1 cellular context compared by ENCODE assay signal in the genomic region with DNA sequence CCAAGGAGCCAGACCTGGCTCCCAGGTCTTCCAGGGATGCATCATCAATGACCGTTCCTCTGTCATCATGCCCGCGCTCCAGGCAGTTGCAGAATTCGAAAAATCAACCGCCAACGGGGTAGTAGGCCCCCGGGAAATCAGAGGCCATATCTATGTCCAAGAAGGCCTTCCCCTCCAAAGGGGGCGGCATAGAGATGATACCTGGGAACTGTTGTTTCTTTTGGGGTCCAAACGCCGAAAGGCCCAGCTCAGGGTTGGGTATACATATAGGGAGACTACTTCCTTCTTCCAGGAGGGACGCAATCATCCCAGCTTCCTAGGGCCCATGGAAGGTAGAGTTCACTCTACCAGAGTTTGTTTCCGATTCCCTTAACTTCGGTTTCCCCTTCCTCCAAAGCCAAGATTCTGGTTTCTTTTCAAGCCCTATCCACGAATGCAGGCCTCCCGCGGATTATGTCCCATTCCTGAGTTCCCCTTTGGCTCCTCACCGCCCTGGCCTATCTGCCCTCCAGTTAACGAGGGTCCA.
TF ChIP-seq lines count a peak whose summit lies in the region.

No MANE protein-coding gene starts in this region.

TF ChIP-seq in GM23338, 12 proteins besides CTCF, POLR2A, EP300 and RAD21 (continued from another document):
- TF ChIP-seq, protein P1, sequence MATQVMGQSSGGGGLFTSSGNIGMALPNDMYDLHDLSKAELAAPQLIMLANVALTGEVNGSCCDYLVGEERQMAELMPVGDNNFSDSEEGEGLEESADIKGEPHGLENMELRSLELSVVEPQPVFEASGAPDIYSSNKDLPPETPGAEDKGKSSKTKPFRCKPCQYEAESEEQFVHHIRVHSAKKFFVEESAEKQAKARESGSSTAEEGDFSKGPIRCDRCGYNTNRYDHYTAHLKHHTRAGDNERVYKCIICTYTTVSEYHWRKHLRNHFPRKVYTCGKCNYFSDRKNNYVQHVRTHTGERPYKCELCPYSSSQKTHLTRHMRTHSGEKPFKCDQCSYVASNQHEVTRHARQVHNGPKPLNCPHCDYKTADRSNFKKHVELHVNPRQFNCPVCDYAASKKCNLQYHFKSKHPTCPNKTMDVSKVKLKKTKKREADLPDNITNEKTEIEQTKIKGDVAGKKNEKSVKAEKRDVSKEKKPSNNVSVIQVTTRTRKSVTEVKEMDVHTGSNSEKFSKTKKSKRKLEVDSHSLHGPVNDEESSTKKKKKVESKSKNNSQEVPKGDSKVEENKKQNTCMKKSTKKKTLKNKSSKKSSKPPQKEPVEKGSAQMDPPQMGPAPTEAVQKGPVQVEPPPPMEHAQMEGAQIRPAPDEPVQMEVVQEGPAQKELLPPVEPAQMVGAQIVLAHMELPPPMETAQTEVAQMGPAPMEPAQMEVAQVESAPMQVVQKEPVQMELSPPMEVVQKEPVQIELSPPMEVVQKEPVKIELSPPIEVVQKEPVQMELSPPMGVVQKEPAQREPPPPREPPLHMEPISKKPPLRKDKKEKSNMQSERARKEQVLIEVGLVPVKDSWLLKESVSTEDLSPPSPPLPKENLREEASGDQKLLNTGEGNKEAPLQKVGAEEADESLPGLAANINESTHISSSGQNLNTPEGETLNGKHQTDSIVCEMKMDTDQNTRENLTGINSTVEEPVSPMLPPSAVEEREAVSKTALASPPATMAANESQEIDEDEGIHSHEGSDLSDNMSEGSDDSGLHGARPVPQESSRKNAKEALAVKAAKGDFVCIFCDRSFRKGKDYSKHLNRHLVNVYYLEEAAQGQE (IDR thresholded peaks at IDR 0.05; ENCODE audit: unreplicated experiment), result no peak
- TF ChIP-seq ZNF114 (CRISPR knock-in tag; IDR thresholded peaks at IDR 0.05), result no peak
